1 cellular context compared by ENCODE assay signal in the genomic region with DNA sequence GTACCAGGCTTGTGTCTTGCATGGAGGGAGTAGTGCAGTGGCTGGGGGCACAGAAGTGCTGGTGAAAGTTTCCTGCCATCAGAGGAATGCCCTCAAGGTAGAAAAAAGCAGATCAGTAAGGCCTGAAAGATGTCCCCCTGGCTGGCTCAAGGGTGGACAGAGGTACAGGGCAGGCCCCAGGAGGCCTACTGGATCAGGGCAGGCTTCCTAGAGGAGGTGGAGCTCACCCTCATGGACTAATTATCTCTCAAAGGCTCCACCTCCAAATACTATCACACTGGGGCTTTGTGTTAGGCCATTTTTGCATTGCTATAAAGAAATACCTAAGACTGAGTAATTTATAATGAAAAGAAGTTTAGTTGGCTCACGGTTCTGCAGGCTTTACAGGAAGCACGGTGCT.
TF ChIP-seq lines count a peak whose summit lies in the region.

No MANE protein-coding gene starts in this region.

TF ChIP-seq in IMR-90, 13 proteins besides CTCF, POLR2A, EP300 and RAD21 (continued from another document):
- TF ChIP-seq, protein P1, sequence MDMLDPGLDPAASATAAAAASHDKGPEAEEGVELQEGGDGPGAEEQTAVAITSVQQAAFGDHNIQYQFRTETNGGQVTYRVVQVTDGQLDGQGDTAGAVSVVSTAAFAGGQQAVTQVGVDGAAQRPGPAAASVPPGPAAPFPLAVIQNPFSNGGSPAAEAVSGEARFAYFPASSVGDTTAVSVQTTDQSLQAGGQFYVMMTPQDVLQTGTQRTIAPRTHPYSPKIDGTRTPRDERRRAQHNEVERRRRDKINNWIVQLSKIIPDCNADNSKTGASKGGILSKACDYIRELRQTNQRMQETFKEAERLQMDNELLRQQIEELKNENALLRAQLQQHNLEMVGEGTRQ (IDR thresholded peaks at IDR 0.05; ENCODE audit: low read depth, low read length): no peak
